Comparison of ENCODE assay signal across 8 cellular contexts in genomic region chr1:211676106-211676583, GRCh38. TPM values are rescaled to one million over a fixed set of nuclear protein-coding genes. Genes with fewer than 3 reads are reported as not detected.
DNase-seq lines count a peak whose midpoint lies in the region; ATAC-seq and TF ChIP-seq lines count a peak whose summit lies in the region.

No MANE protein-coding gene starts in this region.

- H3K4me1 ChIP-seq in right lobe of liver (peaks cover 0 to 3% (median 0%) of the 10 kb centered on the region in 4 donors), thyroid gland (peaks cover 4 to 9% of the 10 kb centered on the region in 2 donors)

- H3K9me3 ChIP-seq in right lobe of liver (no peaks in the 10 kb centered on the region), thyroid gland (no peaks in the 10 kb centered on the region)

- peak overlapping the region in 1 of 3 donors; percentile 10 for H3K27ac ChIP-seq in right lobe of liver
- no peak overlapping the region for H3K27ac ChIP-seq in thyroid gland

- H3K36me3 ChIP-seq in right lobe of liver, result no peaks in the 10 kb centered on the region
- H3K36me3 ChIP-seq in thyroid gland, result no peaks in the 10 kb centered on the region

- no peak overlapping the region for H3K27ac Mint-ChIP-seq in activated CD8-positive, alpha-beta memory T cell treated with anti-CD3 and anti-CD28 coated beads, Interleukin-2, amount 10 ng/mL, durations not matched to agents 7 days and 5 days
- H3K27ac Mint-ChIP-seq in activated naive CD8-positive, alpha-beta T cell treated with anti-CD3 and anti-CD28 coated beads, Interleukin-2, amount 50 U/mL, for 24 hours, result peak overlapping the region; percentile 75

- peaks cover 3% of the 10 kb centered on the region for H3K27me3 Mint-ChIP-seq in activated CD8-positive, alpha-beta memory T cell treated with anti-CD3 and anti-CD28 coated beads, Interleukin-2, amount 10 ng/mL, durations not matched to agents 7 days and 5 days
- no peaks in the 10 kb centered on the region for H3K27me3 Mint-ChIP-seq in activated naive CD8-positive, alpha-beta T cell treated with anti-CD3 and anti-CD28 coated beads, Interleukin-2, amount 50 U/mL, for 24 hours

- no peak for TF ChIP-seq POLR2A in right lobe of liver (IDR thresholded peaks at IDR 0.05)
- TF ChIP-seq POLR2A in thyroid gland (IDR thresholded peaks at IDR 0.05), result no peak

- DNase-seq in activated CD8-positive, alpha-beta memory T cell treated with anti-CD3 and anti-CD28 coated beads, Interleukin-2, amount 10 ng/mL, durations not matched to agents 7 days and 5 days, result no peak
- no peak for DNase-seq in activated CD8-positive, alpha-beta memory T cell treated with anti-CD3 and anti-CD28 coated beads, Interleukin-2, amount 50 U/mL, for 48 hours
- DNase-seq in activated naive CD8-positive, alpha-beta T cell treated with anti-CD3 and anti-CD28 coated beads, Interleukin-2, amount 50 U/mL, for 24 hours, result no peak
- DNase-seq in right lobe of liver (no peak), thyroid gland (no peak), CD1c-positive myeloid dendritic cell (ENCODE audit: extremely low spot score) (no peak), AG20443 (ENCODE audit: low spot score) (no peak)

- H3K4me3 Mint-ChIP-seq in activated CD8-positive, alpha-beta memory T cell treated with anti-CD3 and anti-CD28 coated beads, Interleukin-2, amount 10 ng/mL, durations not matched to agents 7 days and 5 days, result peak overlapping the region; percentile 97
- H3K4me3 Mint-ChIP-seq in activated naive CD8-positive, alpha-beta T cell treated with anti-CD3 and anti-CD28 coated beads, Interleukin-2, amount 50 U/mL, for 24 hours, result peak overlapping the region; percentile 92

- TF ChIP-seq CTCF in right lobe of liver (IDR thresholded peaks at IDR 0.05) (no peak), thyroid gland (IDR thresholded peaks at IDR 0.05) (no peak)

- intact Hi-C loops in right lobe of liver (cut with DNase I), result no loop called here
- intact Hi-C loops in thyroid gland (cut with DNase I), result loop anchor here (10.0 kb wide), 1 partner anchor 779 kb away; no protein-coding TSS in a partner anchor

- WGBS in right lobe of liver (ENCODE audit: insufficient coverage, low coverage, low lambda C conversion rate, missing lambda C conversion rate), result 21% methylated on average over 11 of the region's 19 CpGs
- WGBS in thyroid gland, 2 donors, result 44 to 45% methylated on average over 19 of the region's 19 CpGs

- H3K9me3 Mint-ChIP-seq in activated CD8-positive, alpha-beta memory T cell treated with anti-CD3 and anti-CD28 coated beads, Interleukin-2, amount 10 ng/mL, durations not matched to agents 7 days and 5 days (ENCODE audit: low read depth), result no peaks in the 10 kb centered on the region
- no peaks in the 10 kb centered on the region for H3K9me3 Mint-ChIP-seq in activated naive CD8-positive, alpha-beta T cell treated with anti-CD3 and anti-CD28 coated beads, Interleukin-2, amount 50 U/mL, for 24 hours

- no peaks in the 10 kb centered on the region for H3K27me3 ChIP-seq in right lobe of liver
- no peaks in the 10 kb centered on the region for H3K27me3 ChIP-seq in thyroid gland

- CTCF ChIA-PET in activated CD8-positive, alpha-beta memory T cell treated with anti-CD3 and anti-CD28 coated beads, Interleukin-2, amount 10 ng/mL, durations not matched to agents 7 days and 5 days (lab: Charles Lee), result interaction anchor here (0.6 to 12.4 kb wide), 7 partner anchors 22 to 884 kb away, joined by 3 to 117 read pairs (median 10); partner anchors contain the start of genes DTL and INTS7

- H3K36me3 Mint-ChIP-seq in activated CD8-positive, alpha-beta memory T cell treated with anti-CD3 and anti-CD28 coated beads, Interleukin-2, amount 10 ng/mL, durations not matched to agents 7 days and 5 days, result peaks cover 21% of the 10 kb centered on the region
- H3K36me3 Mint-ChIP-seq in activated naive CD8-positive, alpha-beta T cell treated with anti-CD3 and anti-CD28 coated beads, Interleukin-2, amount 50 U/mL, for 24 hours (ENCODE audit: low read depth), result peaks cover 3% of the 10 kb centered on the region

- peaks cover 31% of the 10 kb centered on the region for H3K4me1 Mint-ChIP-seq in activated CD8-positive, alpha-beta memory T cell treated with anti-CD3 and anti-CD28 coated beads, Interleukin-2, amount 10 ng/mL, durations not matched to agents 7 days and 5 days
- peaks cover 26% of the 10 kb centered on the region for H3K4me1 Mint-ChIP-seq in activated naive CD8-positive, alpha-beta T cell treated with anti-CD3 and anti-CD28 coated beads, Interleukin-2, amount 50 U/mL, for 24 hours

- peak overlapping the region; percentile 44 to 62 (median 47) for H3K4me3 ChIP-seq in right lobe of liver
- peak overlapping the region in 2 of 3 donors; percentile 42 to 47 for H3K4me3 ChIP-seq in thyroid gland (replicated peaks in 1 of 3)

- no peak for ATAC-seq in activated CD8-positive, alpha-beta memory T cell treated with anti-CD3 and anti-CD28 coated beads, Interleukin-2, amount 10 ng/mL, durations not matched to agents 7 days and 5 days
- no peak for ATAC-seq in activated naive CD8-positive, alpha-beta T cell treated with anti-CD3 and anti-CD28 coated beads, Interleukin-2, amount 50 U/mL, for 24 hours
- ATAC-seq in right lobe of liver (no peak), HG03457 (IDR thresholded peaks at IDR 0.05; ENCODE audit: unreplicated experiment) (no peak)

RNA-seq across cellular contexts. Expression of gene NEK2, which starts 0.7 kb away (rescaled TPM):
- 10 to 100 TPM; 42.5 to 48.4 TPM for total RNA-seq in activated CD8-positive, alpha-beta memory T cell treated with anti-CD3 and anti-CD28 coated beads, Interleukin-2, amount 10 ng/mL, durations not matched to agents 7 days and 5 days
- total RNA-seq in right lobe of liver, result under 1 TPM in 5 of 6 experiments, not detected in 1; 0.22 to 0.80 (median 0.50) TPM
- total RNA-seq in thyroid gland, result 1 to 10 TPM in 1 of 4 donors, under 1 TPM in 2, not detected in 1; 0.11 to 2.4 (median 0.40) TPM

Comparison
In these comparisons a context has a peak if more than half of its experiments do, and no peak if none do; other contexts are left out.
1. RNA of gene NEK2, which starts 0.7 kb away (total RNA-seq): 42.5 to 48.4 TPM in activated CD8-positive, alpha-beta memory T cell treated with anti-CD3 and anti-CD28 coated beads, Interleukin-2, amount 10 ng/mL, durations not matched to agents 7 days and 5 days; 0.22 to 0.80 TPM in right lobe of liver and 0.11 to 2.4 TPM in thyroid gland; every median in the first group is over 10 times any median in the second.